13 cellular contexts compared by ENCODE assay signal in genomic region chr17:45030733-45031132, GRCh38. TPM values are rescaled to one million over a fixed set of nuclear protein-coding genes. Genes with fewer than 3 reads are reported as not detected.
A peak's percentile ranks its signal among the peaks of the same experiment; 100 is the strongest.
DNase-seq lines count a peak whose midpoint lies in the region; ATAC-seq and TF ChIP-seq lines count a peak whose summit lies in the region.
"Had no signal": no experiment of that assay in that cellular context is flagged by ENCODE, and none has a peak within 500 bp of the region (broad histone marks: within the 10 kb centered on the region; RNA-seq: fewer than 3 reads in every experiment).

No MANE protein-coding gene starts in this region.

- no peak overlapping the region for H3K4me3 ChIP-seq in HEK293 (ENCODE audit: low read depth, low read length)
- H3K4me3 ChIP-seq in SJCRH30 = no peak overlapping the region
- H3K4me3 ChIP-seq in mesenchymal stem cell (ENCODE audit: insufficient read depth in 1 of 2, low read depth in 1 of 2, low read length in 2 of 2) = peak overlapping the region in 1 of 2 experiments; percentile 7
- H3K4me3 ChIP-seq: A549 had no signal

- no peak overlapping the region for H3K4me2 ChIP-seq in mesenchymal stem cell (ENCODE audit: low read length, poor library complexity, severe bottlenecking)
- H3K4me2 ChIP-seq: A549 had no signal

- H2BK5ac ChIP-seq in mesenchymal stem cell (ENCODE audit: low read depth, low read length, poor library complexity, severe bottlenecking) = no peak overlapping the region

- H3K4me1 ChIP-seq in HEK293 (ENCODE audit: control insufficient read depth, insufficient read depth, low read length) (no peaks in the 10 kb centered on the region), SJCRH30 (peaks cover 19% of the 10 kb centered on the region), mesenchymal stem cell (ENCODE audit: control insufficient read depth, insufficient read depth, low read depth, low read length) (peaks cover 7% of the 10 kb centered on the region)
- H3K4me1 ChIP-seq: A549, Caco-2 had no signal

- H3K79me1 ChIP-seq in mesenchymal stem cell (replicated peaks; ENCODE audit: low read length, poor library complexity, severe bottlenecking) = peaks cover 12% of the 10 kb centered on the region

- 89% methylated on average over 6 of the region's 6 CpGs for WGBS in mesenchymal stem cell

- H3K36me3 ChIP-seq in HEK293 (ENCODE audit: control insufficient read depth in 2 of 2, insufficient read depth in 1 of 2, low read length in 2 of 2) (peaks cover 31 to 82% of the 10 kb centered on the region in 2 experiments), SJCRH30 (peaks cover 3% of the 10 kb centered on the region; the same call in 1 of the 2 replicates), mesenchymal stem cell (ENCODE audit: control insufficient read depth in 1 of 2, insufficient read depth in 2 of 2, low read depth in 1 of 2, low read length in 2 of 2) (peaks cover 71 to 76% of the 10 kb centered on the region in 2 experiments)

- H2AK5ac ChIP-seq in mesenchymal stem cell (ENCODE audit: low read length, severe bottlenecking) = no peak overlapping the region

- no peak overlapping the region for H3K18ac ChIP-seq in mesenchymal stem cell (ENCODE audit: low read depth in 1 of 2, low read length in 2 of 2)

- no peak overlapping the region for H4K8ac ChIP-seq in mesenchymal stem cell (ENCODE audit: low read length)

- H3K27me3 ChIP-seq in SJCRH30 (no peaks in the 10 kb centered on the region), mesenchymal stem cell (ENCODE audit: control insufficient read depth in 1 of 2, insufficient read depth in 1 of 2, low read length in 2 of 2) (no peaks in the 10 kb centered on the region)
- H3K27me3 ChIP-seq: BE2C had no signal

- H2BK120ac ChIP-seq in mesenchymal stem cell (ENCODE audit: low read depth, low read length) = no peak overlapping the region

- no peak overlapping the region for H2BK15ac ChIP-seq in mesenchymal stem cell (ENCODE audit: low read depth, poor library complexity, severe bottlenecking)

- H3K9ac ChIP-seq in mesenchymal stem cell (ENCODE audit: low read length) = no peak overlapping the region

- TF ChIP-seq CTCF in HEK293 (tag by site-specific recombination; IDR thresholded peaks at IDR 0.05) = no peak

- H3K9me3 ChIP-seq in HEK293 (ENCODE audit: control insufficient read depth, insufficient read depth, low read depth, low read length) (no peaks in the 10 kb centered on the region), SJCRH30 (replicated peaks) (no peaks in the 10 kb centered on the region), mesenchymal stem cell (ENCODE audit: control insufficient read depth, low read length) (no peaks in the 10 kb centered on the region)
- H3K9me3 ChIP-seq: A549, BE2C, Caco-2 had no signal

- H3K23ac ChIP-seq in mesenchymal stem cell (ENCODE audit: low read length in 2 of 2) = no peak overlapping the region

- no peak overlapping the region for H3K4ac ChIP-seq in mesenchymal stem cell (ENCODE audit: low read depth in 1 of 2, low read length in 2 of 2)

- no peak overlapping the region for H2AFZ ChIP-seq in mesenchymal stem cell (ENCODE audit: low read depth, low read length)

- no peak overlapping the region for H2BK12ac ChIP-seq in mesenchymal stem cell (ENCODE audit: low read length in 2 of 2)

- no peak for DNase-seq in SJCRH30
- no peak for DNase-seq in left lobe of liver (ENCODE audit: low spot score)
- DNase-seq in mesenchymal stem cell = no peak
- no peak for DNase-seq in activated gamma-delta T cell (lab: John Stamatoyannopoulos, UW)
- no peak for DNase-seq in stimulated activated CD4-positive, alpha-beta T cell treated with anti-CD3 and anti-CD28 coated beads, Interleukin-1b, Interleukin-23, amount 100 ng/mL, for 48 hours
- DNase-seq: Caco-2; CD8-positive, alpha-beta memory T cell; DND-41; GDM1; HCEC 1CT had no signal

- H3K27ac ChIP-seq in HEK293 (ENCODE audit: extremely low read depth, low read depth, low read length) (no peak overlapping the region), SJCRH30 (peak overlapping the region; percentile 74), mesenchymal stem cell (ENCODE audit: low read length, poor library complexity, severe bottlenecking) (no peak overlapping the region)
- H3K27ac ChIP-seq: A549 had no signal

- H3K14ac ChIP-seq in mesenchymal stem cell (ENCODE audit: low read length in 2 of 2) = no peak overlapping the region

- POLR2A ChIA-PET in HEK293 (lab: Yijun Ruan, JAX) = no interaction called here

- CTCF ChIA-PET in HEK293 (lab: Yijun Ruan, JAX) = interaction anchor here (1.1 kb wide), 1 partner anchor 120 kb away, joined by 3 read pairs; no protein-coding TSS in a partner anchor

- H4K91ac ChIP-seq in mesenchymal stem cell (ENCODE audit: low read length) = no peak overlapping the region

- peak; percentile 68 for ATAC-seq in left lobe of liver
- ATAC-seq: A549 had no signal

TF ChIP-seq in HEK293, 187 proteins besides CTCF, POLR2A, EP300 and RAD21:
- TF ChIP-seq PRDM4 (tag by site-specific recombination; IDR thresholded peaks at IDR 0.05) (no peak), ZNF596 (tag by site-specific recombination; IDR thresholded peaks at IDR 0.05) (0 out of 2 replicates have a peak, but pooled peaks have one; percentile 17), ZFP37 (tag by site-specific recombination; IDR thresholded peaks at IDR 0.05) (no peak), TSHZ1 (tag by site-specific recombination; IDR thresholded peaks at IDR 0.05; ENCODE audit: borderline replicate concordance) (no peak), EGR2 (tag by site-specific recombination; IDR thresholded peaks at IDR 0.05; ENCODE audit: low read depth) (0 out of 2 replicates have a peak, but pooled peaks have one; percentile 13)
- TF ChIP-seq, protein P1, sequence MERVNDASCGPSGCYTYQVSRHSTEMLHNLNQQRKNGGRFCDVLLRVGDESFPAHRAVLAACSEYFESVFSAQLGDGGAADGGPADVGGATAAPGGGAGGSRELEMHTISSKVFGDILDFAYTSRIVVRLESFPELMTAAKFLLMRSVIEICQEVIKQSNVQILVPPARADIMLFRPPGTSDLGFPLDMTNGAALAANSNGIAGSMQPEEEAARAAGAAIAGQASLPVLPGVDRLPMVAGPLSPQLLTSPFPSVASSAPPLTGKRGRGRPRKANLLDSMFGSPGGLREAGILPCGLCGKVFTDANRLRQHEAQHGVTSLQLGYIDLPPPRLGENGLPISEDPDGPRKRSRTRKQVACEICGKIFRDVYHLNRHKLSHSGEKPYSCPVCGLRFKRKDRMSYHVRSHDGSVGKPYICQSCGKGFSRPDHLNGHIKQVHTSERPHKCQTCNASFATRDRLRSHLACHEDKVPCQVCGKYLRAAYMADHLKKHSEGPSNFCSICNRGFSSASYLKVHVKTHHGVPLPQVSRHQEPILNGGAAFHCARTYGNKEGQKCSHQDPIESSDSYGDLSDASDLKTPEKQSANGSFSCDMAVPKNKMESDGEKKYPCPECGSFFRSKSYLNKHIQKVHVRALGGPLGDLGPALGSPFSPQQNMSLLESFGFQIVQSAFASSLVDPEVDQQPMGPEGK (tag by site-specific recombination; IDR thresholded peaks at IDR 0.05) = no peak

RNA-seq across cellular contexts. Expression of gene DCAKD, which starts 20.7 kb away (rescaled TPM):
- total RNA-seq in SJCRH30 (2014; rRNA removed; shearing (Covaris generic)) = 43.3 and 45.1 TPM in 2 replicates
- 19.3 TPM for total RNA-seq in left lobe of liver
- polyA plus RNA-seq in mesenchymal stem cell (2013, experiment 1 of 2) = 21.4 TPM
- polyA plus RNA-seq in mesenchymal stem cell (2013, experiment 2 of 2) = 21.3 TPM

RNA-seq across cellular contexts. Expression of gene NMT1, which starts 30.4 kb away (rescaled TPM):
- total RNA-seq in SJCRH30 (2014; rRNA removed; shearing (Covaris generic)) = 69.9 and 72.0 TPM in 2 replicates
- 77.0 TPM for total RNA-seq in left lobe of liver
- 118 TPM for polyA plus RNA-seq in mesenchymal stem cell (2013, experiment 1 of 2)
- polyA plus RNA-seq in mesenchymal stem cell (2013, experiment 2 of 2) = 123 TPM
